Comparison of ENCODE assay signal across 18 cellular contexts in genomic region chrX:112641449-112641848, GRCh38. TPM values are rescaled to one million over a fixed set of nuclear protein-coding genes. Genes with fewer than 3 reads are reported as not detected.
DNase-seq lines count a peak whose midpoint lies in the region; ATAC-seq, FAIRE-seq and TF ChIP-seq lines count a peak whose summit lies in the region.
"Had no signal": no experiment of that assay in that cellular context is flagged by ENCODE, and none has a peak within 500 bp of the region (broad histone marks: within the 10 kb centered on the region; RNA-seq: fewer than 3 reads in every experiment).

No MANE protein-coding gene starts in this region.

- WGBS in small intestine, 3 donors, result 55 to 94% (median 85%) methylated on average over 2 of the region's 2 CpGs

- no peaks in the 10 kb centered on the region for H3K36me3 Mint-ChIP-seq in Calu3 (ENCODE audit: insufficient read depth, unreplicated experiment)

- CTCF ChIA-PET in Calu3 (lab: Charles Lee), result no interaction called here

- ATAC-seq in GM18508 (IDR thresholded peaks at IDR 0.05; ENCODE audit: insufficient read depth, unreplicated experiment), result peak; percentile 32
- peak; percentile 39 for ATAC-seq in HG02870 (IDR thresholded peaks at IDR 0.05; ENCODE audit: unreplicated experiment)
- peak; percentile 43 for ATAC-seq in HG03571 (IDR thresholded peaks at IDR 0.05; ENCODE audit: unreplicated experiment)
- ATAC-seq: HepG2; naive thymus-derived CD8-positive, alpha-beta T cell; Right ventricle myocardium inferior had no signal

- no peak overlapping the region for H3K4me3 ChIP-seq in small intestine (ENCODE audit: low read depth in 1 of 2, low read length in 2 of 2)

- DNase-seq in GM20000 (ENCODE audit: low spot score), result peak; percentile 7
- no peak for DNase-seq in NCI-H82 (lab: John Stamatoyannopoulos, UW)
- no peak for DNase-seq in Calu3
- DNase-seq in small intestine, result no peak
- no peak for DNase-seq in activated CD4-positive, alpha-beta T cell treated with anti-CD3 and anti-CD28 coated beads, Interleukin-2, amount 50 U/mL, for 48 hours
- DNase-seq: activated naive CD4-positive, alpha-beta T cell treated with anti-CD3 and anti-CD28 coated beads, Interleukin-2, amount 50 U/mL, for 16 hours; head of caudate nucleus; left cardiac atrium; naive thymus-derived CD8-positive, alpha-beta T cell; NCI-H1092 treated with DMSO at 0.1 percent for 48 hours; NCI-H446 treated with DMSO at 0.1 percent for 48 hours had no signal

- intact Hi-C loops in Calu3 (cut with micrococcal nuclease; ENCODE audit: unreplicated experiment), result loop anchor here (5.0 kb wide), 1 partner anchor 774 kb away; no protein-coding TSS in a partner anchor

- no peaks in the 10 kb centered on the region for H3K4me1 ChIP-seq in small intestine (ENCODE audit: control insufficient read depth in 2 of 2, insufficient read depth in 1 of 2, low read depth in 1 of 2, low read length in 1 of 2)

- no peaks in the 10 kb centered on the region for H3K36me3 ChIP-seq in small intestine (ENCODE audit: control insufficient read depth in 2 of 2, insufficient read depth in 2 of 2, low read length in 2 of 2)

- no peaks in the 10 kb centered on the region for H3K27me3 ChIP-seq in small intestine (ENCODE audit: control insufficient read depth in 2 of 2, insufficient read depth in 2 of 2, low read length in 2 of 2)

- TF ChIP-seq CTCF in GM20000 (IDR thresholded peaks at IDR 0.05; ENCODE audit: extremely low read depth, missing control alignments), result no peak
- TF ChIP-seq CTCF in Calu3 (IDR thresholded peaks at IDR 0.05; ENCODE audit: unreplicated experiment), result no peak

- no peak overlapping the region for H3K4me3 Mint-ChIP-seq in Calu3 (ENCODE audit: low read depth, unreplicated experiment)
- H3K4me3 Mint-ChIP-seq: central memory CD8-positive, alpha-beta T cell; naive thymus-derived CD8-positive, alpha-beta T cell had no signal

- H3K4me1 Mint-ChIP-seq in Calu3 (ENCODE audit: low read depth, unreplicated experiment), result no peaks in the 10 kb centered on the region
- H3K4me1 Mint-ChIP-seq: central memory CD8-positive, alpha-beta T cell had no signal

- H3K27ac Mint-ChIP-seq in Calu3 (ENCODE audit: unreplicated experiment), result no peak overlapping the region
- H3K27ac Mint-ChIP-seq: naive thymus-derived CD8-positive, alpha-beta T cell had no signal

- H3K27me3 Mint-ChIP-seq in Calu3 (ENCODE audit: unreplicated experiment), result peaks cover 16% of the 10 kb centered on the region
- H3K27me3 Mint-ChIP-seq: central memory CD8-positive, alpha-beta T cell; naive thymus-derived CD8-positive, alpha-beta T cell had no signal

- no peaks in the 10 kb centered on the region for H3K9me3 ChIP-seq in small intestine (ENCODE audit: control insufficient read depth, low read depth)

- H3K9me3 Mint-ChIP-seq in Calu3 (ENCODE audit: low read depth, unreplicated experiment), result peaks cover 2% of the 10 kb centered on the region
- H3K9me3 Mint-ChIP-seq: central memory CD8-positive, alpha-beta T cell; naive thymus-derived CD8-positive, alpha-beta T cell had no signal

- FAIRE-seq in small intestine (lab: Jason Lieb, UNC), result no peak
- FAIRE-seq: HepG2 had no signal

- no peak overlapping the region for H3K27ac ChIP-seq in small intestine (ENCODE audit: low read depth in 1 of 2, low read length in 1 of 2)

- no TSS peak for BruUV-seq in Calu3 (replicated peaks; lab: Mats Ljungman, UMichigan)

RNA-seq across cellular contexts. Expression of gene LHFPL1, which starts 38.3 kb away (rescaled TPM):
- not detected in 2 replicates for total RNA-seq in Calu3 (2022)
- under 1 TPM in 1 of 3 donors, not detected in 2; 0.13 TPM for polyA plus RNA-seq in small intestine
- total RNA-seq: HepG2, sciatic nerve had no signal
- polyA plus RNA-seq: HepG2 had no signal
